In the genomic region with DNA sequence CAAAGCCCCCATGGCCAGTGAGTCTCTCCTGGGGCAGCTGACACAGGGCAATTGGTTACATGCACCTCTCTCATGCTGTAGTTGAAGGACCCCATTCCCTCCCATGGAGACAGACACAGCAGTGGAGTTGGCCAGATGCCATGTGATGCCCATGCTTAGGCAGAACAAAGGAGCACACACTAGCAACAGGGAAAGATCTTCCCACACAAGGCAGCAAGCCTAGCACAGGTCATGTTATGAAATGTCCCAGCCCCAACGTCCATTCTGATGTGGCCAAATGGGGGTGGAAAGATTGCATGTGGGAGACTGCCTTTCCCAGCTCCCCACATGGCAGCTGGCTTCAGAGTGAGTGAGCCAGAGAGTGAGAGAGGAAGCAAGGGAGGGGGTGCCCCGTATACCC, we compare ENCODE assay signal across 26 cellular contexts. TPM values are rescaled to one million over a fixed set of nuclear protein-coding genes. Genes with fewer than 3 reads are reported as not detected.
"Had no signal": no experiment of that assay in that cellular context is flagged by ENCODE, and none has a peak within 500 bp of the region (broad histone marks: within the 10 kb centered on the region; RNA-seq: fewer than 3 reads in every experiment).

No MANE protein-coding gene starts in this region.

- DNase-seq: activated CD4-positive, alpha-beta T cell treated with anti-CD3 and anti-CD28 coated beads, Interleukin-2, amount 10 ng/mL, durations not matched to agents 24 days and 14 days; activated CD8-positive, alpha-beta T cell treated with anti-CD3 and anti-CD28 coated beads for 36 hours; activated gamma-delta T cell; aorta; central memory CD4-positive, alpha-beta T cell; effector memory CD4-positive, alpha-beta T cell; glutamatergic neuron; immature natural killer cell; left lung; natural killer cell; stimulated activated CD4-positive, alpha-beta T cell treated with anti-CD3 and anti-CD28 coated beads, Interleukin-12 subunit alpha, Interleukin-12 subunit beta, amount 100 ng/mL, for 4 hours; stimulated activated CD4-positive, alpha-beta T cell treated with anti-CD3 and anti-CD28 coated beads, Interleukin-4, amount 100 ng/mL, for 4 hours had no signal

- H3K4me1 ChIP-seq: left lung had no signal

- ATAC-seq: activated CD4-positive, CD25-positive, alpha-beta regulatory T cell treated with anti-CD3 and anti-CD28 coated beads, Interleukin-2, amount 50 U/mL, for 24 hours; activated CD8-positive, alpha-beta T cell treated with anti-CD3 and anti-CD28 coated beads for 36 hours; activated naive CD4-positive, alpha-beta T cell treated with anti-CD3 and anti-CD28 coated beads, Interleukin-2, amount 50 U/mL, for 72 hours; left lung; natural killer cell had no signal

- H3K4me3 ChIP-seq: hepatocyte, left lung, lung, tibial nerve had no signal

- H3K4me2 ChIP-seq: hepatocyte had no signal

- H3K9me3 ChIP-seq: left lung had no signal

- H3K27me3 ChIP-seq: hepatocyte, tibial nerve had no signal

- H2AFZ ChIP-seq: hepatocyte had no signal

- H3K27ac ChIP-seq: hepatocyte, left lung, tibial nerve, VCaP had no signal

- H3K36me3 ChIP-seq: left lung, tibial nerve had no signal

RNA-seq across cellular contexts. Expression of gene AADACL4, which starts 34.5 kb away (rescaled TPM):
- total RNA-seq: activated CD4-positive, alpha-beta T cell treated with anti-CD3 and anti-CD28 coated beads, Interleukin-2, amount 10 ng/mL, durations not matched to agents 24 days and 14 days; activated CD8-positive, alpha-beta T cell treated with anti-CD3 and anti-CD28 coated beads for 36 hours; activated naive CD4-positive, alpha-beta T cell treated with anti-CD3 and anti-CD28 coated beads, Interleukin-2, amount 50 U/mL, for 72 hours; activated T-helper 1 cell treated with anti-CD3 and anti-CD28 coated beads, Interleukin-12 subunit alpha, Interleukin-12 subunit beta, Interleukin-2, Interleukin-4 antibody, amounts not matched to agents 30 ng/mL and 10 ng/mL and 1 ng/mL, durations not matched to agents 14 hours and 24 hours and 36 hours; aorta; dermis microvascular lymphatic vessel endothelial cell; kidney epithelial cell; left lung; lung; natural killer cell; osteocyte; T-helper 2 cell treated with Interferon-gamma antibody and Interleukin-4, amounts not matched to agents 100 ng/mL and 5 ng/mL, for 36 hours; tibial nerve had no signal
- polyA plus RNA-seq: aorta, esophagus, hepatocyte, immature natural killer cell, lung, urinary bladder had no signal

RNA-seq across cellular contexts. Expression of gene AADACL3, which starts 37.6 kb away (rescaled TPM):
- total RNA-seq: activated CD4-positive, alpha-beta T cell treated with anti-CD3 and anti-CD28 coated beads, Interleukin-2, amount 10 ng/mL, durations not matched to agents 24 days and 14 days; activated CD8-positive, alpha-beta T cell treated with anti-CD3 and anti-CD28 coated beads for 36 hours; activated naive CD4-positive, alpha-beta T cell treated with anti-CD3 and anti-CD28 coated beads, Interleukin-2, amount 50 U/mL, for 72 hours; activated T-helper 1 cell treated with anti-CD3 and anti-CD28 coated beads, Interleukin-12 subunit alpha, Interleukin-12 subunit beta, Interleukin-2, Interleukin-4 antibody, amounts not matched to agents 30 ng/mL and 10 ng/mL and 1 ng/mL, durations not matched to agents 14 hours and 24 hours and 36 hours; aorta; dermis microvascular lymphatic vessel endothelial cell; kidney epithelial cell; left lung; lung; natural killer cell; osteocyte; progenitor cell of endocrine pancreas; T-helper 2 cell treated with Interferon-gamma antibody and Interleukin-4, amounts not matched to agents 100 ng/mL and 5 ng/mL, for 36 hours; tibial nerve; urinary bladder had no signal
- polyA plus RNA-seq: aorta, esophagus, hepatocyte, immature natural killer cell, lung, urinary bladder had no signal
